ENCODE assay signal across 8 cellular contexts in genomic region chr2:209368924-209369323, GRCh38. TPM values are rescaled to one million over a fixed set of nuclear protein-coding genes. Genes with fewer than 3 reads are reported as not detected.
DNase-seq lines count a peak whose midpoint lies in the region; ATAC-seq and TF ChIP-seq lines count a peak whose summit lies in the region.

No MANE protein-coding gene starts in this region.

- no peak overlapping the region for H3K27ac Mint-ChIP-seq in activated CD8-positive, alpha-beta T cell treated with anti-CD3 and anti-CD28 coated beads for 36 hours

- H3K4me1 Mint-ChIP-seq in activated CD8-positive, alpha-beta T cell treated with anti-CD3 and anti-CD28 coated beads for 36 hours (ENCODE audit: low read depth), result no peaks in the 10 kb centered on the region

- H3K4me3 Mint-ChIP-seq in activated CD8-positive, alpha-beta T cell treated with anti-CD3 and anti-CD28 coated beads for 36 hours, result no peak overlapping the region

- H3K9me3 Mint-ChIP-seq in activated CD8-positive, alpha-beta T cell treated with anti-CD3 and anti-CD28 coated beads for 36 hours, result peaks cover 11% of the 10 kb centered on the region

- H3K36me3 Mint-ChIP-seq in activated CD8-positive, alpha-beta T cell treated with anti-CD3 and anti-CD28 coated beads for 36 hours (ENCODE audit: low read depth), result no peaks in the 10 kb centered on the region

- in situ Hi-C loops in SK-MEL-5 (cut with HindIII; ENCODE audit: low pct_unique_long_range_greater_than_20kb, low sequenced_read_pairs), result no loop called here

- intact Hi-C loops in activated CD8-positive, alpha-beta T cell treated with anti-CD3 and anti-CD28 coated beads for 36 hours (cut with micrococcal nuclease), result no loop called here
- intact Hi-C loops in posterior vena cava (cut with DNase I), result no loop called here

- ATAC-seq in HG02884 (IDR thresholded peaks at IDR 0.05; ENCODE audit: unreplicated experiment) (peak; percentile 85), HG02610 (IDR thresholded peaks at IDR 0.05; ENCODE audit: unreplicated experiment) (no peak)
- no peak for ATAC-seq in activated CD8-positive, alpha-beta T cell treated with anti-CD3 and anti-CD28 coated beads for 36 hours

- no peak for TF ChIP-seq CTCF in activated CD8-positive, alpha-beta T cell treated with anti-CD3 and anti-CD28 coated beads for 36 hours (IDR thresholded peaks at IDR 0.05)

- POLR2A ChIA-PET in activated CD8-positive, alpha-beta T cell treated with anti-CD3 and anti-CD28 coated beads for 36 hours (lab: Charles Lee), result no interaction called here

- no peaks in the 10 kb centered on the region for H3K27me3 Mint-ChIP-seq in activated CD8-positive, alpha-beta T cell treated with anti-CD3 and anti-CD28 coated beads for 36 hours

- CTCF ChIA-PET in activated CD8-positive, alpha-beta T cell treated with anti-CD3 and anti-CD28 coated beads for 36 hours (lab: Charles Lee), result interaction anchor here (1.5 kb wide), 1 partner anchor 35 kb away, joined by 4 read pairs; no protein-coding TSS in a partner anchor

- DNase-seq in GM04504 (ENCODE audit: low read depth) (peak; percentile 78), SK-MEL-5 (ENCODE audit: low read depth, low spot score) (peak; percentile 35), iPS-NIHi11 (ENCODE audit: low spot score) (peak; percentile 25), cortex of kidney (lab: John Stamatoyannopoulos, UW) (no peak), posterior vena cava (ENCODE audit: low spot score) (no peak)
- DNase-seq in activated CD8-positive, alpha-beta T cell treated with anti-CD3 and anti-CD28 coated beads for 36 hours, result no peak

RNA-seq across cellular contexts. Expression of gene MAP2, which starts 54.9 kb away (rescaled TPM):
- 2.5 and 4.2 TPM in 2 replicates for total RNA-seq in SK-MEL-5 (2014; rRNA removed; shearing (Covaris generic))
- 4.6 and 6.0 TPM in 2 replicates for polyA plus RNA-seq in SK-MEL-5 (2015; cell fraction: cytosol; rRNA removed)
- polyA plus RNA-seq in SK-MEL-5 (2015; cell fraction: nucleus; rRNA removed), result 8.3 and 8.6 TPM in 2 replicates
- total RNA-seq in activated CD8-positive, alpha-beta T cell treated with anti-CD3 and anti-CD28 coated beads for 36 hours, result not detected
- 10 to 100 TPM; 10.5 to 24.7 TPM for total RNA-seq in posterior vena cava

Comparison
In these comparisons a context has a peak if more than half of its experiments do, and no peak if none do; other contexts are left out.
1. DNase-seq: peak in GM04504 (single experiment), SK-MEL-5 (single experiment) and iPS-NIHi11 (single experiment); none in cortex of kidney (single experiment), activated CD8-positive, alpha-beta T cell treated with anti-CD3 and anti-CD28 coated beads for 36 hours (single experiment) and posterior vena cava (single experiment).